23 cellular contexts compared by ENCODE assay signal in the genomic region with DNA sequence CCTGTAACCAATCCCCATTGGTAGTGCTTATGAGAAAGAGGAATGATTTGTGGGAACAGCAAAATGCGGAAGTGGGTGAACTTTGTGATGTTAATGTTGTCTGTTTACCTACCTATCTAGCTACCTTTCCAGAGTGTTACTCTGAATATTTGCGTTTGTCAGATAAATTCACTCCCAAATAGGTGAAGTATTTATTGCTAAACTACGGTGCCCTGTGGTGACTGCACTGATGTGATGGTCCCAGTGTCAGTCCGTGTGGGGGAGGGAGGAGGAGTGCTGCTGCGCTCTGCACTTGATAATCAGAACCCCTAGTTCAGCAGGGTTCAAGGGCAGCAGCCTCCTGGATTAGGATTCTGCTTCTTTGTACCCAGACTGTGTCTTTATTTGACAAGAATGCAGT.
"Had no signal": no experiment of that assay in that cellular context is flagged by ENCODE, and none has a peak within 500 bp of the region (broad histone marks: within the 10 kb centered on the region; RNA-seq: fewer than 3 reads in every experiment).

No MANE protein-coding gene starts in this region.

- H3K36me3 Mint-ChIP-seq: memory B cell, natural killer cell had no signal

- H3K27me3 ChIP-seq: esophagus squamous epithelium, gastroesophageal sphincter, ovary, thyroid gland, upper lobe of left lung, vagina had no signal

- DNase-seq: effector memory CD4-positive, alpha-beta T cell; esophagus squamous epithelium; foreskin fibroblast; glutamatergic neuron; kidney; left colon; lower lobe of right lung; natural killer cell; nucleus accumbens; ovary; right cardiac atrium; stimulated activated CD4-positive, alpha-beta T cell treated with anti-CD3 and anti-CD28 coated beads, Interleukin-2, amount 100 ng/mL, for 48 hours; stimulated activated naive CD4-positive, alpha-beta T cell treated with Interleukin-2 at 50 U/mL for 16 hours; thyroid gland; upper lobe of left lung had no signal

- H3K4me1 ChIP-seq: esophagus squamous epithelium, gastroesophageal sphincter, lower lobe of right lung, upper lobe of left lung, vagina had no signal

- H3K9me3 ChIP-seq: esophagus squamous epithelium, gastroesophageal sphincter, lower lobe of right lung, ovary, thyroid gland, upper lobe of left lung, vagina had no signal

- H3K4me3 ChIP-seq: esophagus squamous epithelium, gastroesophageal sphincter, lower lobe of right lung, ovary, smooth muscle cell, thyroid gland, upper lobe of left lung, vagina had no signal

- H3K36me3 ChIP-seq: ovary had no signal

- H3K4me2 ChIP-seq: smooth muscle cell had no signal

- H3K4me1 Mint-ChIP-seq: memory B cell, natural killer cell had no signal

- ATAC-seq: gastroesophageal sphincter, left colon, natural killer cell, right cardiac atrium had no signal

- H3K27ac Mint-ChIP-seq: memory B cell, mesothelial cell of epicardium, natural killer cell had no signal

- H3K27me3 Mint-ChIP-seq: memory B cell, progenitor cell of endocrine pancreas had no signal

- H3K27ac ChIP-seq: epithelial cell of prostate, esophagus squamous epithelium, gastroesophageal sphincter, lower lobe of right lung, ovary, thyroid gland, upper lobe of left lung, vagina had no signal

- H3K9me3 Mint-ChIP-seq: memory B cell, mesothelial cell of epicardium, natural killer cell, neural crest cell had no signal

- H3K4me3 Mint-ChIP-seq: memory B cell, mesothelial cell of epicardium, natural killer cell, neural crest cell had no signal
